ENCODE assay signal across 1 cellular context in the genomic region with DNA sequence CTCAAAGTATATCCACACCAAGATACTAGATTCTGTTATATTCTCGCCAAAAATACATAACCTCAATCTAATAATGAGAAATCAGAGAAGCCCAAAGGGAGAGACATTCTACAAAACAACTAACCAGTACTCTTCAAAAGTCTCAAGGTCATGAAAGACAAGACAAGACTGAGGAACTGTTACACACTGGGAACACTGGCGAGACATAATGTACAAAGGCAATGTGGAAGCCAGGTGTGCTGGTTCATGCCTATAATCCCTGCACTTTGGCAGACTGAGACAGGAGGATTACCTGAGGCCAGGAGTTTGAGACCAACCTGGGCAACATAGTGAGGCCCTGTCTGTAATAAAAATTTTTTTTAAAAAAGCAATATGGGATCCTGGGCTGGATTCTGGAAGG.
TF ChIP-seq lines count a peak whose summit lies in the region.

No MANE protein-coding gene starts in this region.

TF ChIP-seq in IMR-90, 13 proteins besides CTCF, POLR2A, EP300 and RAD21 (continued from another document):
- no peak for TF ChIP-seq NFE2L2 (IDR thresholded peaks at IDR 0.05; ENCODE audit: low read depth, low read length)
- TF ChIP-seq MAFK (IDR thresholded peaks at IDR 0.05; ENCODE audit: low read depth, low read length): no peak
- no peak for TF ChIP-seq SMC3 (IDR thresholded peaks at IDR 0.05; ENCODE audit: low read depth, low read length)
- no peak for TF ChIP-seq CHD1 (IDR thresholded peaks at IDR 0.05; ENCODE audit: low read depth, low read length)
- TF ChIP-seq CEBPB (IDR thresholded peaks at IDR 0.05; ENCODE audit: low read depth, low read length): no peak
- no peak for TF ChIP-seq RFX5 (IDR thresholded peaks at IDR 0.05; ENCODE audit: low read depth, low read length)
- TF ChIP-seq FOS (IDR thresholded peaks at IDR 0.05; ENCODE audit: low read depth, low read length): no peak
- TF ChIP-seq BHLHE40 (IDR thresholded peaks at IDR 0.05; ENCODE audit: low read depth, low read length): no peak
